Comparison of ENCODE assay signal across 8 cellular contexts in the genomic region with DNA sequence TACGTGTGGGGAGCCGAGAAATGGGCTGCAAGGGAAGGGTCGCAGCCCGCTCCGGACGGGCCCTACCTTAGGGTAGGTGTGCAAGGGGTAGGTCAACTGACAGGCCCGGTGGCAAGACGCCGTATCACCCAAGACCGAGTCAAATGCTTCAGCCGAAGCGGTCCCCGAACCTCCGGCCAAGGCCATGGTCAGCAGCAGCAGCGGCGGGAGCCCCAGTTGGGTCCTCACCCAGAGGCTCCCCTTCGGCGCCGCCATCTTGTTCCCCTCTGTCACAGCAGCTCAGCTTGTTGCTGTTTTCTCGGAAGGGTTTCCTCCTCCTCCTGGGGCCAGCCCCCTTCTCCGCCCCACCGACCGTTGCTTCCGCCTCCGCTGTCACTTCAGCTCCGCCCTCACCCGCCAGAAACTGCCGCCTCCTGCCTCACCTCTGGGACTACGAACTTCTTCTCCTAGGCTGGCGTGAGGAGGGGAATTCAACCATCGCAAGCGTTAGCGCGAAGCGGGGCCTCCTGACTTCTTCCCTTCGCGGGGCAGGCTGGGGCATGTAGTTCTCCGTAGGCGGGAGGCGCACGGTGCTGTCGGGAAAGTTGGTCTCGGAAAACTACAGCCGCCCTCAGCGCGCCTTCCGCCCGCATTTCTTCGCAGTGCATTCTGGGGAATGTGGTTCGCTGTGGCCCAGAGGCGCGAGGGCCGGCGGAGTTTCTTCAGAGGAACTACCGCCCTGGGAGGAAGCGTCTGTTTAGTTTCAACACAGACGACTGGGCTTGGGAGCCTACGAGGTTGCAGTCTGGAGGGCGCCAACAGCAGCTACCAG. TPM values are rescaled to one million over a fixed set of nuclear protein-coding genes. Genes with fewer than 3 reads are reported as not detected.
A peak's percentile ranks its signal among the peaks of the same experiment; 100 is the strongest.
DNase-seq lines count a peak whose midpoint lies in the region; ATAC-seq and TF ChIP-seq lines count a peak whose summit lies in the region.

Gene TCEANC2, plus strand, starts transcription at position 675 of the 811 bp plus-strand sequence. CDS start 815 bp downstream, outside the sequence.
A gene with protein sequence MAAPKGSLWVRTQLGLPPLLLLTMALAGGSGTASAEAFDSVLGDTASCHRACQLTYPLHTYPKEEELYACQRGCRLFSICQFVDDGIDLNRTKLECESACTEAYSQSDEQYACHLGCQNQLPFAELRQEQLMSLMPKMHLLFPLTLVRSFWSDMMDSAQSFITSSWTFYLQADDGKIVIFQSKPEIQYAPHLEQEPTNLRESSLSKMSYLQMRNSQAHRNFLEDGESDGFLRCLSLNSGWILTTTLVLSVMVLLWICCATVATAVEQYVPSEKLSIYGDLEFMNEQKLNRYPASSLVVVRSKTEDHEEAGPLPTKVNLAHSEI (minus strand): TSS at position 271 of the 811 bp plus-strand sequence. CDS start 16 bp downstream, at position 255.

- H4K5ac ChIP-seq in IMR-90 (ENCODE audit: low read depth, low read length), result peak within 1 kb of the TSS; percentile 78

- H3K4ac ChIP-seq in IMR-90 (ENCODE audit: low read depth, low read length), result peak within 1 kb of the TSS; percentile 87

- CTCF ChIA-PET in IMR-90 (lab: Yijun Ruan, JAX), result interaction anchor here (1.4 kb wide), 1 partner anchor 61 kb away, joined by 3 read pairs; no protein-coding TSS in a partner anchor

- H2BK20ac ChIP-seq in IMR-90 (ENCODE audit: low read depth, low read length), result no peak within 1 kb of the TSS

- intact Hi-C loops in IMR-90 (cut with micrococcal nuclease), result loop anchor here (2.0 to 5.0 kb wide), 3 partner anchors 96 to 191 kb away; no protein-coding TSS in a partner anchor
- intact Hi-C loops in mucosa of descending colon (cut with DNase I, micrococcal nuclease), result no loop called here

- ATAC-seq in GM21529 (IDR thresholded peaks at IDR 0.05; ENCODE audit: unreplicated experiment), result peak; percentile 92
- peak; percentile 92 for ATAC-seq in IMR-90 (ENCODE audit: low read depth)
- peak; percentile 92 for ATAC-seq in mucosa of descending colon

- peaks cover 17 to 48% of the 10 kb centered on the region in 2 experiments for H3K79me1 ChIP-seq in IMR-90 (ENCODE audit: low read depth in 1 of 2, low read length in 2 of 2)

- H4K8ac ChIP-seq in IMR-90 (ENCODE audit: low read depth in 2 of 2, low read length in 2 of 2), result peak within 1 kb of the TSS; percentile 65 to 94

- no peak for TF ChIP-seq RAD21 in IMR-90 (IDR thresholded peaks at IDR 0.05; ENCODE audit: low read length)

- BruUV-seq in IMR-90 (replicated peaks; lab: Mats Ljungman, UMichigan), result no TSS peak

- no peaks in the 10 kb centered on the region for H3K27me3 ChIP-seq in IMR-90 (ENCODE audit: control insufficient read depth, insufficient read depth, low read length)

- WGBS in IMR-90 (ENCODE audit: extremely low coverage in 2 of 2, insufficient read length in 1 of 2), 2 experiments, result 0% methylated on average over 37 of the region's 59 CpGs; no CpG with 5 or more reads in 1 of the 2 experiments

- H3K14ac ChIP-seq in IMR-90 (replicated peaks; ENCODE audit: low read depth, low read length), result peak within 1 kb of the TSS; percentile 91

- H2BK5ac ChIP-seq in IMR-90 (ENCODE audit: low read depth, low read length, poor library complexity, severe bottlenecking), result peak within 1 kb of the TSS; percentile 52

- peaks cover 3% of the 10 kb centered on the region; the same call in 1 of the 2 replicates for H4K20me1 ChIP-seq in IMR-90 (ENCODE audit: insufficient read depth, low read length)

- POLR2A ChIA-PET in IMR-90 (lab: Charles Lee; ENCODE audit: unreplicated experiment), result interaction anchor here (0.5 to 1.8 kb wide), 4 partner anchors 11 to 259 kb away, joined by 3 to 4 read pairs (median 4); partner anchors contain the start of gene IFT25

- peak within 1 kb of the TSS; percentile 7 for H3K18ac ChIP-seq in IMR-90 (ENCODE audit: low read depth, low read length)

- H2BK120ac ChIP-seq in IMR-90 (ENCODE audit: low read depth, low read length), result peak within 1 kb of the TSS; percentile 28; the same call in 1 of the 2 replicates

- H2AK5ac ChIP-seq in IMR-90 (ENCODE audit: low read depth, low read length), result peak within 1 kb of the TSS; percentile 58

- H3K56ac ChIP-seq in IMR-90 (ENCODE audit: extremely low read depth, insufficient read depth, low read length), result peak within 1 kb of the TSS; percentile 83

- peak; percentile 54 for TF ChIP-seq POLR2A in IMR-90 (IDR thresholded peaks at IDR 0.05; ENCODE audit: low read depth, low read length)

- H3K4me1 ChIP-seq in IMR-90 (ENCODE audit: control insufficient read depth, insufficient read depth, low read length), result peaks cover 2% of the 10 kb centered on the region; the same call in 1 of the 2 replicates
- peaks cover 39% of the 10 kb centered on the region for H3K4me1 ChIP-seq in mucosa of descending colon (ENCODE audit: low read depth)

- peak within 1 kb of the TSS; percentile 94 for H2AFZ ChIP-seq in IMR-90 (replicated peaks; ENCODE audit: low read length, poor library complexity)

- H3K9ac ChIP-seq in IMR-90 (ENCODE audit: low read depth, low read length), result peak within 1 kb of the TSS; percentile 79

- peak within 1 kb of the TSS; percentile 97 for H2AK9ac ChIP-seq in IMR-90 (replicated peaks; ENCODE audit: low read depth, low read length, poor library complexity)

- H3K27ac ChIP-seq in IMR-90 (ENCODE audit: insufficient read depth, low read length), result peak within 1 kb of the TSS; percentile 75
- H3K27ac ChIP-seq in epithelial cell of prostate, result peak within 1 kb of the TSS; percentile 85

- 0 out of 3 replicates have a peak within 1 kb of the TSS, but pooled peaks have one; percentile 13 for H2BK15ac ChIP-seq in IMR-90 (ENCODE audit: low read depth, low read length)

- H3K4me3 ChIP-seq in IMR-90 (ENCODE audit: insufficient read depth, low read depth, low read length) (peak within 1 kb of the TSS; percentile 79), mucosa of descending colon (peak within 1 kb of the TSS; percentile 92)

- peaks cover 6% of the 10 kb centered on the region; the same call in 1 of the 2 replicates for H3K9me1 ChIP-seq in IMR-90 (ENCODE audit: insufficient read depth, low read length)

- H3K36me3 ChIP-seq in IMR-90 (ENCODE audit: control insufficient read depth, insufficient read depth, low read length), result no peaks in the 10 kb centered on the region
- no peaks in the 10 kb centered on the region for H3K36me3 ChIP-seq in mucosa of descending colon (ENCODE audit: low read depth)

- H4K91ac ChIP-seq in IMR-90 (ENCODE audit: insufficient read depth, low read depth, low read length), result peak within 1 kb of the TSS; percentile 78

- dilution Hi-C loops in IMR-90 (cut with HindIII; ENCODE audit: low sequenced_read_pairs, unreplicated experiment), result no loop called here

- TF ChIP-seq CTCF in IMR-90 (conservative IDR thresholded peaks at IDR 0.05; ENCODE audit: low read depth, low read length), result 0 out of 2 replicates have a peak, but pooled peaks have one; percentile 2
- no peak for TF ChIP-seq CTCF in mucosa of descending colon (IDR thresholded peaks at IDR 0.05)

- H3K4me2 ChIP-seq in IMR-90 (ENCODE audit: low read depth, low read length), result peak within 1 kb of the TSS; percentile 95

- no peaks in the 10 kb centered on the region for H3K9me3 ChIP-seq in IMR-90 (ENCODE audit: control insufficient read depth, insufficient read depth, low read length)
- H3K9me3 ChIP-seq in mucosa of descending colon, result no peaks in the 10 kb centered on the region

- in situ Hi-C loops in IMR-90 (cut with MboI; ENCODE audit: low sequenced_read_pairs), result loop anchor here (25.0 kb wide), 1 partner anchor 191 kb away; no protein-coding TSS in a partner anchor

- peak within 1 kb of the TSS; percentile 96 for H3K23ac ChIP-seq in IMR-90 (ENCODE audit: low read depth, low read length)

- peak; percentile 99 for DNase-seq in DMS114 treated with DMSO at 0.1 percent for 48 hours (lab: John Stamatoyannopoulos, UW; ENCODE audit: unreplicated experiment)
- DNase-seq in IMR-90, result peak; percentile 99
- peak; percentile 99 for DNase-seq in OCI-M1 (lab: John Stamatoyannopoulos, UW)
- peak; percentile 96 for DNase-seq in activated T-cell treated with anti-CD3 and anti-CD28 coated beads for 24 hours (ENCODE audit: low read depth)
- DNase-seq in epithelial cell of prostate (ENCODE audit: low read depth, low spot score), result peak; percentile 98
- DNase-seq in mucosa of descending colon, result peak; percentile 98 to 99 (median 98)
- DNase-seq in stimulated activated CD8-positive, alpha-beta memory T cell treated with anti-CD3 and anti-CD28 coated beads, Interleukin-4, amount 100 ng/mL, for 24 hours (ENCODE audit: low read depth), result peak; percentile 95

TF ChIP-seq in IMR-90, 13 proteins besides CTCF, POLR2A, EP300 and RAD21 (continues in another document):
- no peak for TF ChIP-seq FOS (IDR thresholded peaks at IDR 0.05; ENCODE audit: low read depth, low read length)
- peak; percentile 72; the same call in 1 of the 2 replicates for TF ChIP-seq MXI1 (IDR thresholded peaks at IDR 0.05; ENCODE audit: borderline replicate concordance, low read depth, low read length)
- TF ChIP-seq RFX5 (IDR thresholded peaks at IDR 0.05; ENCODE audit: low read depth, low read length), result no peak
- TF ChIP-seq BHLHE40 (IDR thresholded peaks at IDR 0.05; ENCODE audit: low read depth, low read length), result no peak
- no peak for TF ChIP-seq MAFK (IDR thresholded peaks at IDR 0.05; ENCODE audit: low read depth, low read length)
- 0 out of 2 replicates have a peak, but pooled peaks have one; percentile 53 for TF ChIP-seq CHD1 (IDR thresholded peaks at IDR 0.05; ENCODE audit: low read depth, low read length)
- TF ChIP-seq, protein P1, sequence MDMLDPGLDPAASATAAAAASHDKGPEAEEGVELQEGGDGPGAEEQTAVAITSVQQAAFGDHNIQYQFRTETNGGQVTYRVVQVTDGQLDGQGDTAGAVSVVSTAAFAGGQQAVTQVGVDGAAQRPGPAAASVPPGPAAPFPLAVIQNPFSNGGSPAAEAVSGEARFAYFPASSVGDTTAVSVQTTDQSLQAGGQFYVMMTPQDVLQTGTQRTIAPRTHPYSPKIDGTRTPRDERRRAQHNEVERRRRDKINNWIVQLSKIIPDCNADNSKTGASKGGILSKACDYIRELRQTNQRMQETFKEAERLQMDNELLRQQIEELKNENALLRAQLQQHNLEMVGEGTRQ (IDR thresholded peaks at IDR 0.05; ENCODE audit: low read depth, low read length), result peak; percentile 74; the same call in 1 of the 2 replicates
- no peak for TF ChIP-seq NFE2L2 (IDR thresholded peaks at IDR 0.05; ENCODE audit: low read depth, low read length)
- 0 out of 2 replicates have a peak, but pooled peaks have one; percentile 1 for TF ChIP-seq SMC3 (IDR thresholded peaks at IDR 0.05; ENCODE audit: low read depth, low read length)

RNA-seq across cellular contexts. Expression of gene TCEANC2, which starts in this region (rescaled TPM):
- total RNA-seq in IMR-90 (2012; rRNA removed) (3.1 and 3.2 TPM in 2 replicates), mucosa of descending colon (1 to 10 TPM; 4.5 to 8.6 (median 6.0) TPM)
- polyA plus RNA-seq in IMR-90 (2012; rRNA removed), result 2.4 TPM in 2 replicates
- polyA plus RNA-seq in IMR-90 (2012; cell fraction: cytosol; rRNA removed), result 1.1 TPM in 2 replicates
- 1.4 and 3.1 TPM in 2 replicates for polyA plus RNA-seq in IMR-90 (2012; cell fraction: nucleus; rRNA removed; ENCODE audit: low replicate concordance)

RNA-seq across cellular contexts. Expression of the second gene that starts in this region (rescaled TPM):
- 199 and 241 TPM in 2 replicates for total RNA-seq in IMR-90 (2012; rRNA removed)
- 226 and 239 TPM in 2 replicates for polyA plus RNA-seq in IMR-90 (2012; rRNA removed)
- polyA plus RNA-seq in IMR-90 (2012; cell fraction: cytosol; rRNA removed), result 204 and 263 TPM in 2 replicates
- 38.7 and 107 TPM in 2 replicates for polyA plus RNA-seq in IMR-90 (2012; cell fraction: nucleus; rRNA removed; ENCODE audit: low replicate concordance)
- 1,000 to 10,000 TPM in 1 of 3 donors, 100 to 1,000 TPM in 2; 557 to 1,169 (median 749) TPM for total RNA-seq in mucosa of descending colon

Comparison
In these comparisons a context has a peak if more than half of its experiments do, and no peak if none do; other contexts are left out.
1. Peak in every context shown above with its lines: DNase-seq, ATAC-seq, H3K4me3 ChIP-seq and H3K27ac ChIP-seq.